In the genomic region with DNA sequence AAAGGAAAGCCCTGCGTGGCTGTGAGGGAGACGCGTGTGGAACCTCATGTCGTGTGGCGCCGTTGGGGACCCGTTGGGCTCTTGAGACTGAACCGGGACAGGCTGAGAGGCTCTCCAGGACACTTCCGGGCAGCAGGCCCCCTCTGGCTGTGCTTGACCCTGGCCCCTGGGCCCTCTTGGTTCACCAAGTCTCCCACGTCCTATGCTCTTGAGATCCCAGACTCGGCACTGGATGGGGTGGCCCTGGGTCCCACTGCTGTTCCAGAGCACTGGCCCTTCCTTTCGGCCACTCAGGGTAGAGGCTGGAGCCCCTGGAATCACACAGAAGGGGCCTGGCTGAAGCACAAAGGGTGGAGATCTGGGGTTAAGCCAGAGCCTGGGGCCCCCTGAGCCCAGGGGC, we compare ENCODE assay signal across 2 cellular contexts.
TF ChIP-seq lines count a peak whose summit lies in the region.

No MANE protein-coding gene starts in this region.

TF ChIP-seq in SK-N-SH, 30 proteins besides CTCF, POLR2A, EP300 and RAD21 (continued from another document):
- TF ChIP-seq RCOR1 (IDR thresholded peaks at IDR 0.05; ENCODE audit: low read length) (no peak), NRF1 (IDR thresholded peaks at IDR 0.05; ENCODE audit: low read depth, low read length) (no peak), TCF12 (IDR thresholded peaks at IDR 0.05) (no peak), ELF1 (IDR thresholded peaks at IDR 0.05) (no peak), RXRA (IDR thresholded peaks at IDR 0.05; ENCODE audit: borderline replicate concordance, low read depth) (no peak), MEF2A (IDR thresholded peaks at IDR 0.05; ENCODE audit: borderline replicate concordance, low read depth) (no peak), MAX (IDR thresholded peaks at IDR 0.05; ENCODE audit: low read depth) (no peak), FOXJ3 (CRISPR knock-in tag; IDR thresholded peaks at IDR 0.05) (no peak), EZH2phosphoT487 (IDR thresholded peaks at IDR 0.05; ENCODE audit: borderline replicate concordance, low read depth) (no peak)
- TF ChIP-seq, protein P1, sequence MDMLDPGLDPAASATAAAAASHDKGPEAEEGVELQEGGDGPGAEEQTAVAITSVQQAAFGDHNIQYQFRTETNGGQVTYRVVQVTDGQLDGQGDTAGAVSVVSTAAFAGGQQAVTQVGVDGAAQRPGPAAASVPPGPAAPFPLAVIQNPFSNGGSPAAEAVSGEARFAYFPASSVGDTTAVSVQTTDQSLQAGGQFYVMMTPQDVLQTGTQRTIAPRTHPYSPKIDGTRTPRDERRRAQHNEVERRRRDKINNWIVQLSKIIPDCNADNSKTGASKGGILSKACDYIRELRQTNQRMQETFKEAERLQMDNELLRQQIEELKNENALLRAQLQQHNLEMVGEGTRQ (IDR thresholded peaks at IDR 0.05; ENCODE audit: borderline replicate concordance, low read depth, low read length) = no peak
- TF ChIP-seq, protein P2, sequence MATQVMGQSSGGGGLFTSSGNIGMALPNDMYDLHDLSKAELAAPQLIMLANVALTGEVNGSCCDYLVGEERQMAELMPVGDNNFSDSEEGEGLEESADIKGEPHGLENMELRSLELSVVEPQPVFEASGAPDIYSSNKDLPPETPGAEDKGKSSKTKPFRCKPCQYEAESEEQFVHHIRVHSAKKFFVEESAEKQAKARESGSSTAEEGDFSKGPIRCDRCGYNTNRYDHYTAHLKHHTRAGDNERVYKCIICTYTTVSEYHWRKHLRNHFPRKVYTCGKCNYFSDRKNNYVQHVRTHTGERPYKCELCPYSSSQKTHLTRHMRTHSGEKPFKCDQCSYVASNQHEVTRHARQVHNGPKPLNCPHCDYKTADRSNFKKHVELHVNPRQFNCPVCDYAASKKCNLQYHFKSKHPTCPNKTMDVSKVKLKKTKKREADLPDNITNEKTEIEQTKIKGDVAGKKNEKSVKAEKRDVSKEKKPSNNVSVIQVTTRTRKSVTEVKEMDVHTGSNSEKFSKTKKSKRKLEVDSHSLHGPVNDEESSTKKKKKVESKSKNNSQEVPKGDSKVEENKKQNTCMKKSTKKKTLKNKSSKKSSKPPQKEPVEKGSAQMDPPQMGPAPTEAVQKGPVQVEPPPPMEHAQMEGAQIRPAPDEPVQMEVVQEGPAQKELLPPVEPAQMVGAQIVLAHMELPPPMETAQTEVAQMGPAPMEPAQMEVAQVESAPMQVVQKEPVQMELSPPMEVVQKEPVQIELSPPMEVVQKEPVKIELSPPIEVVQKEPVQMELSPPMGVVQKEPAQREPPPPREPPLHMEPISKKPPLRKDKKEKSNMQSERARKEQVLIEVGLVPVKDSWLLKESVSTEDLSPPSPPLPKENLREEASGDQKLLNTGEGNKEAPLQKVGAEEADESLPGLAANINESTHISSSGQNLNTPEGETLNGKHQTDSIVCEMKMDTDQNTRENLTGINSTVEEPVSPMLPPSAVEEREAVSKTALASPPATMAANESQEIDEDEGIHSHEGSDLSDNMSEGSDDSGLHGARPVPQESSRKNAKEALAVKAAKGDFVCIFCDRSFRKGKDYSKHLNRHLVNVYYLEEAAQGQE (IDR thresholded peaks at IDR 0.05; ENCODE audit: low read depth, low read length) = no peak

TF ChIP-seq in SK-N-SH treated with all-trans-retinoic acid at 6 μM for 48 hours, 23 proteins besides CTCF, POLR2A, EP300 and RAD21 (continued from another document):
- TF ChIP-seq PPARA (CRISPR knock-in tag; IDR thresholded peaks at IDR 0.05; ENCODE audit: borderline replicate concordance) (no peak), OSR1 (CRISPR knock-in tag; IDR thresholded peaks at IDR 0.05) (no peak)
- TF ChIP-seq, protein P3, sequence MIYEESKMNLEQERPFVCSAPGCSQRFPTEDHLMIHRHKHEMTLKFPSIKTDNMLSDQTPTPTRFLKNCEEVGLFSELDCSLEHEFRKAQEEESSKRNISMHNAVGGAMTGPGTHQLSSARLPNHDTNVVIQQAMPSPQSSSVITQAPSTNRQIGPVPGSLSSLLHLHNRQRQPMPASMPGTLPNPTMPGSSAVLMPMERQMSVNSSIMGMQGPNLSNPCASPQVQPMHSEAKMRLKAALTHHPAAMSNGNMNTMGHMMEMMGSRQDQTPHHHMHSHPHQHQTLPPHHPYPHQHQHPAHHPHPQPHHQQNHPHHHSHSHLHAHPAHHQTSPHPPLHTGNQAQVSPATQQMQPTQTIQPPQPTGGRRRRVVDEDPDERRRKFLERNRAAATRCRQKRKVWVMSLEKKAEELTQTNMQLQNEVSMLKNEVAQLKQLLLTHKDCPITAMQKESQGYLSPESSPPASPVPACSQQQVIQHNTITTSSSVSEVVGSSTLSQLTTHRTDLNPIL (CRISPR knock-in tag; IDR thresholded peaks at IDR 0.05; ENCODE audit: low read depth) = no peak
